In the genomic region with DNA sequence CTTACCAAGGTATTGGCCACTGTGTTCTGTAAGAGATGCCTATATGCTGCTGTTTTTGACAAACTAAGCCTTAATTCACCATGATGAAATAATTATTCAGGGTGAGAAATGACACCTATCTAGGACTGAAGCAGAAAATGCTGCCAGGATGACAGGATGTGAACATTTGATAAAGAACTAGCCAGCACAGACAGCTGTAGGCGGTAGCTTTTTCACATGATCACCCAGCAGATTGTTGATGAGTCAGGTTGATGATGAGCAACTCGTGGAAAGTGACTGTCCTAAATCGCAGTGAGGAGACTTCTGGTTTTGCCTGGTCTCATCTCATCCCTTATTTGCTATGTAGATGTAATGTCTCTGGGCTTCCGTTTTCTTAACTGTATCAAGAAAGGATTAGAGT, we compare ENCODE assay signal across 9 cellular contexts.
A peak's percentile ranks its signal among the peaks of the same experiment; 100 is the strongest.
DNase-seq lines count a peak whose midpoint lies in the region; ATAC-seq and TF ChIP-seq lines count a peak whose summit lies in the region.
"Had no signal": no experiment of that assay in that cellular context is flagged by ENCODE, and none has a peak within 500 bp of the region (broad histone marks: within the 10 kb centered on the region; RNA-seq: fewer than 3 reads in every experiment).

No MANE protein-coding gene starts in this region.

- H3K27me3 Mint-ChIP-seq in brain (no peaks in the 10 kb centered on the region), nephron progenitor cell (ENCODE audit: low read depth, poor library complexity) (no peaks in the 10 kb centered on the region)

- no peaks in the 10 kb centered on the region for H3K27me3 ChIP-seq in stomach

- H3K4me3 Mint-ChIP-seq in brain (no peak overlapping the region), nephron progenitor cell (no peak overlapping the region)

- no peaks in the 10 kb centered on the region for H3K9me3 Mint-ChIP-seq in brain
- H3K9me3 Mint-ChIP-seq in nephron progenitor cell: no peaks in the 10 kb centered on the region

- H3K4me1 ChIP-seq in stomach: peaks cover 0 to 21% (median 6%) of the 10 kb centered on the region in 4 donors

- H3K9me3 ChIP-seq in stomach: no peaks in the 10 kb centered on the region

- peak; percentile 89 for ATAC-seq in HG02678 (IDR thresholded peaks at IDR 0.05; ENCODE audit: unreplicated experiment)

- no peak overlapping the region for H3K4me3 ChIP-seq in stomach
- H3K4me3 ChIP-seq: skin epidermis had no signal

- no peak for TF ChIP-seq EP300 in stomach (IDR thresholded peaks at IDR 0.05)

- 59 to 75% (median 67%) methylated on average over 4 of the region's 4 CpGs for WGBS in stomach, 5 donors

- DNase-seq in NCI-H2171 treated with DMSO at 0.1 percent for 48 hours (lab: John Stamatoyannopoulos, UW) (peak; percentile 42), NCI-H2171 (lab: John Stamatoyannopoulos, UW) (no peak), NOMO-1 treated with DMSO at 0.1 percent for 48 hours (lab: John Stamatoyannopoulos, UW; ENCODE audit: unreplicated experiment) (peak; percentile 97), occipital lobe (lab: John Stamatoyannopoulos, UW) (peak; percentile 71), nephron progenitor cell (no peak), stomach (no peak)

- H3K36me3 Mint-ChIP-seq in brain (peaks cover 8% of the 10 kb centered on the region), nephron progenitor cell (ENCODE audit: low read depth) (peaks cover 16% of the 10 kb centered on the region)

- no peak for TF ChIP-seq CTCF in brain (conservative IDR thresholded peaks at IDR 0.05)
- no peak for TF ChIP-seq CTCF in nephron progenitor cell (IDR thresholded peaks at IDR 0.05)
- TF ChIP-seq CTCF in stomach (IDR thresholded peaks at IDR 0.05): no peak

- peak overlapping the region in 3 of 5 experiments; percentile 29 to 58 (median 44) for H3K27ac Mint-ChIP-seq in brain
- H3K27ac Mint-ChIP-seq in nephron progenitor cell: no peak overlapping the region

- intact Hi-C loops in stomach (cut with DNase I; ENCODE audit: low total_unique reads): no loop called here

- no peak overlapping the region for H3K27ac ChIP-seq in stomach

- no peaks in the 10 kb centered on the region for H3K36me3 ChIP-seq in stomach

- H3K4me1 Mint-ChIP-seq in brain (peaks cover 22% of the 10 kb centered on the region), nephron progenitor cell (no peaks in the 10 kb centered on the region)

- no peak for TF ChIP-seq POLR2A in stomach (IDR thresholded peaks at IDR 0.05)

Comparison
In these comparisons a context has a peak if more than half of its experiments do, and no peak if none do; other contexts are left out.
1. DNase-seq: peak in NCI-H2171 treated with DMSO at 0.1 percent for 48 hours (single experiment), NOMO-1 treated with DMSO at 0.1 percent for 48 hours (single experiment) and occipital lobe (single experiment); none in NCI-H2171 (single experiment), nephron progenitor cell (single experiment) and stomach (single experiment).